27 cellular contexts compared by ENCODE assay signal in the genomic region with DNA sequence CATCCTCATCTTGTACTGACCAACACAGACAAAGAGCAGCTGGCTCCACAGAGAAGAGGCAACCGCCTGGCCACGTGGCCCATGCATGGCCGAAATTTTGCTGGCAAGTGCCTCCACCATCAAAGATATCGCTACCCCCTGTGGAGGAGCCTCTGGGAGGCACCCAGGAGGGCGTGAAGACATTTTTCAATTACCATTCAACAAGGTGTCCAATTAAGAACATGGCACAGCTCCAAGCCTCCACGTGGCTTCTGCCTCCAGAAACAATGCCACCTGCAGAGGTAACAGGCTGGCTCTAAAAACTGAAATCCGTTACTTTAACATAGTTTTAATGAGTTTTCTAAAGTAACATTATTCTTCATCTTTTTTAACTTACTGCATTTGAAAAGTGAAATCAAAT.
"Had no signal": no experiment of that assay in that cellular context is flagged by ENCODE, and none has a peak within 500 bp of the region (broad histone marks: within the 10 kb centered on the region; RNA-seq: fewer than 3 reads in every experiment).

No MANE protein-coding gene starts in this region.

- H3K36me3 ChIP-seq: brain microvascular endothelial cell, gastroesophageal sphincter, ovary, sigmoid colon, thyroid gland, upper lobe of left lung had no signal

- DNase-seq: activated CD4-positive, alpha-beta T cell treated with anti-CD3 and anti-CD28 coated beads, Interleukin-2, amount 10 ng/mL, durations not matched to agents 7 days and 5 days; activated CD4-positive, CD25-positive, alpha-beta regulatory T cell treated with anti-CD3 and anti-CD28 coated beads, Interleukin-2, amount 50 U/mL, for 72 hours; activated CD8-positive, alpha-beta T cell treated with anti-CD3 and anti-CD28 coated beads for 36 hours; activated gamma-delta T cell treated with Interleukin-2 at 50 U/mL for 16 hours; activated naive CD4-positive, alpha-beta T cell treated with anti-CD3 and anti-CD28 coated beads, Interleukin-2, amount 50 U/mL, for 16 hours; activated T-cell treated with anti-CD3 and anti-CD28 coated beads, Interleukin-2, amount 50 U/mL, for 4 hours; amniotic stem cell; brain microvascular endothelial cell; cortex of kidney; effector memory CD8-positive, alpha-beta T cell; erythroblast; hippocampal formation; left cardiac atrium; mammary epithelial cell; ovary; retina; sigmoid colon; small intestine; stimulated activated CD4-positive, alpha-beta T cell treated with anti-CD3 and anti-CD28 coated beads, Interleukin-4, amount 100 ng/mL, for 24 hours; stimulated activated naive CD8-positive, alpha-beta T cell treated with anti-CD3 and anti-CD28 coated beads, Interleukin-15, amount 100 ng/mL, for 72 hours; thyroid gland had no signal

- H3K4me1 ChIP-seq: thyroid gland, upper lobe of left lung had no signal

- FAIRE-seq: astrocyte, keratinocyte, small intestine had no signal

- ATAC-seq: activated CD8-positive, alpha-beta T cell treated with anti-CD3 and anti-CD28 coated beads for 36 hours; activated T-cell treated with anti-CD3 and anti-CD28 coated beads, Interleukin-2, amount 50 U/mL, for 4 hours; activated T-helper 17 cell treated with anti-CD3 and anti-CD28 coated beads, Interleukin-2, amount 50 U/mL, for 72 hours; effector memory CD8-positive, alpha-beta T cell; gastroesophageal sphincter; left cardiac atrium; stimulated activated effector memory CD8-positive, alpha-beta T cell treated with anti-CD3 and anti-CD28 coated beads, Interleukin-12 subunit alpha, Interleukin-12 subunit beta, amount 100 ng/mL, for 72 hours; stimulated activated naive CD8-positive, alpha-beta T cell treated with anti-CD3 and anti-CD28 coated beads, Interleukin-15, amount 100 ng/mL, for 72 hours had no signal

- H3K9me3 ChIP-seq: gastroesophageal sphincter, ovary, sigmoid colon, thyroid gland had no signal

- H3K27ac ChIP-seq: brain microvascular endothelial cell, gastroesophageal sphincter, ovary, sigmoid colon, thyroid gland, upper lobe of left lung had no signal

- H3K27me3 ChIP-seq: brain microvascular endothelial cell, gastroesophageal sphincter, ovary, sigmoid colon, thyroid gland, upper lobe of left lung had no signal

- H3K4me3 ChIP-seq: gastroesophageal sphincter, ovary, sigmoid colon, thyroid gland, upper lobe of left lung had no signal
